In the genomic region with DNA sequence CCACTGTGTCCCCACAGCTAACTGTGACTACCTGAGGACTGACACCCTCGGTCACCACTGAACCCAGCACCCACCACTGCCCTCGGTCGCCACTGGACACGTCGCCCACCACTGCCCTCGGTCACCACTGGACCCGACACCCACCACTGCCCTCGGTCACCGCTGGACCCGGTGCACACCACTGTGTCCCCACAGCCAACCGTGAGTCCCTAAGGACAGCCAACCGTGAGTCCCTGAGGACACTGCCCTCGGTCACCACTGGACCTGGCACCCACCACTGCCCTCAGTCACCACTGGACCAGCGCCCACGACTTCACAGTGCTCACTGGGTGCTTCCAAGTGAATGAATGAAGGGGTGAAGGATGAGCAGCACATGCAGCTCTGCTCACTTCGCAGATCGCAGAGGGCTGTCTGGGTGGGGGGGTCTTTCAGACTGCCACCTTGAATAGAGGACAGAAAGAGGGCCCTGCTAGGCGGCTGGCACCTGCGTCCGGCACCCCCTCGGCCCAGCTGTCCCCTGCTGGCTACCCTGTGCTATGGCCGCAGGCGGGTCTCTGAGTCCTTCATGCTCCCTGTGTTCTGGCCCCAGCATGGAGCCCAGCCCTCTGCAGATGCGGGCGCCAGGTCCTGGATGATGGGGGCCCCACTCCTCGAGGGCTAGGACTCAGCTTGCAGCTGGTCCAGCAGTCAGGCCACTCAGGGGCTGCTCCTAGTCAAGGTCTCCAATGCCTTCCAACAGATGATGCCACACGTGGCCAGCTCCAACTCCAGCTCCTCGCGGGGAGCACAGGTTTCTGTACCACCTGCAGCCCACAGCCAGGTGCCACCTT, we compare ENCODE assay signal across 1 cellular context.
TF ChIP-seq lines count a peak whose summit lies in the region.

No MANE protein-coding gene starts in this region.

TF ChIP-seq in HepG2, 621 proteins besides CTCF, POLR2A, EP300 and RAD21:
- TF ChIP-seq IKZF1 (IDR thresholded peaks at IDR 0.05) (no peak), RARA (CRISPR knock-in tag; IDR thresholded peaks at IDR 0.05) (no peak), MED1 (CRISPR knock-in tag; IDR thresholded peaks at IDR 0.05) (no peak), MEF2D (CRISPR knock-in tag; IDR thresholded peaks at IDR 0.05) (no peak), ZNF543 (CRISPR knock-in tag; IDR thresholded peaks at IDR 0.05) (no peak), MAFF (IDR thresholded peaks at IDR 0.05; ENCODE audit: low read depth, low read length) (no peak), KDM5A (IDR thresholded peaks at IDR 0.05; ENCODE audit: borderline replicate concordance, low read length) (no peak), ZBTB8A (CRISPR knock-in tag; IDR thresholded peaks at IDR 0.05; ENCODE audit: borderline replicate concordance, low read depth) (no peak), REPIN1 (CRISPR knock-in tag; IDR thresholded peaks at IDR 0.05; ENCODE audit: borderline replicate concordance, low read depth) (no peak), NFIC (IDR thresholded peaks at IDR 0.05; ENCODE audit: low read length) (no peak), ZBTB7A (CRISPR knock-in tag; IDR thresholded peaks at IDR 0.05) (no peak), BCL6 (CRISPR knock-in tag; IDR thresholded peaks at IDR 0.05) (no peak), TAF15 (IDR thresholded peaks at IDR 0.05; ENCODE audit: low read depth, low read length, poor library complexity, severe bottlenecking) (no peak), SIX1 (CRISPR knock-in tag; IDR thresholded peaks at IDR 0.05; ENCODE audit: borderline replicate concordance) (no peak)
- TF ChIP-seq, protein P1, sequence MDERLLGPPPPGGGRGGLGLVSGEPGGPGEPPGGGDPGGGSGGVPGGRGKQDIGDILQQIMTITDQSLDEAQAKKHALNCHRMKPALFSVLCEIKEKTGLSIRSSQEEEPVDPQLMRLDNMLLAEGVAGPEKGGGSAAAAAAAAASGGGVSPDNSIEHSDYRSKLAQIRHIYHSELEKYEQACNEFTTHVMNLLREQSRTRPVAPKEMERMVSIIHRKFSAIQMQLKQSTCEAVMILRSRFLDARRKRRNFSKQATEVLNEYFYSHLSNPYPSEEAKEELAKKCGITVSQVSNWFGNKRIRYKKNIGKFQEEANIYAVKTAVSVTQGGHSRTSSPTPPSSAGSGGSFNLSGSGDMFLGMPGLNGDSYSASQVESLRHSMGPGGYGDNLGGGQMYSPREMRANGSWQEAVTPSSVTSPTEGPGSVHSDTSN (CRISPR knock-in tag; IDR thresholded peaks at IDR 0.05), result no peak
- TF ChIP-seq, protein P2, sequence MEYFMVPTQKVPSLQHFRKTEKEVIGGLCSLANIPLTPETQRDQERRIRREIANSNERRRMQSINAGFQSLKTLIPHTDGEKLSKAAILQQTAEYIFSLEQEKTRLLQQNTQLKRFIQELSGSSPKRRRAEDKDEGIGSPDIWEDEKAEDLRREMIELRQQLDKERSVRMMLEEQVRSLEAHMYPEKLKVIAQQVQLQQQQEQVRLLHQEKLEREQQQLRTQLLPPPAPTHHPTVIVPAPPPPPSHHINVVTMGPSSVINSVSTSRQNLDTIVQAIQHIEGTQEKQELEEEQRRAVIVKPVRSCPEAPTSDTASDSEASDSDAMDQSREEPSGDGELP (IDR thresholded peaks at IDR 0.05; ENCODE audit: borderline replicate concordance, low read depth), result no peak
- TF ChIP-seq, protein P3, sequence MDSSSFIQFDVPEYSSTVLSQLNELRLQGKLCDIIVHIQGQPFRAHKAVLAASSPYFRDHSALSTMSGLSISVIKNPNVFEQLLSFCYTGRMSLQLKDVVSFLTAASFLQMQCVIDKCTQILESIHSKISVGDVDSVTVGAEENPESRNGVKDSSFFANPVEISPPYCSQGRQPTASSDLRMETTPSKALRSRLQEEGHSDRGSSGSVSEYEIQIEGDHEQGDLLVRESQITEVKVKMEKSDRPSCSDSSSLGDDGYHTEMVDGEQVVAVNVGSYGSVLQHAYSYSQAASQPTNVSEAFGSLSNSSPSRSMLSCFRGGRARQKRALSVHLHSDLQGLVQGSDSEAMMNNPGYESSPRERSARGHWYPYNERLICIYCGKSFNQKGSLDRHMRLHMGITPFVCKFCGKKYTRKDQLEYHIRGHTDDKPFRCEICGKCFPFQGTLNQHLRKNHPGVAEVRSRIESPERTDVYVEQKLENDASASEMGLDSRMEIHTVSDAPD (CRISPR knock-in tag; IDR thresholded peaks at IDR 0.05), result no peak
- TF ChIP-seq, protein P4, sequence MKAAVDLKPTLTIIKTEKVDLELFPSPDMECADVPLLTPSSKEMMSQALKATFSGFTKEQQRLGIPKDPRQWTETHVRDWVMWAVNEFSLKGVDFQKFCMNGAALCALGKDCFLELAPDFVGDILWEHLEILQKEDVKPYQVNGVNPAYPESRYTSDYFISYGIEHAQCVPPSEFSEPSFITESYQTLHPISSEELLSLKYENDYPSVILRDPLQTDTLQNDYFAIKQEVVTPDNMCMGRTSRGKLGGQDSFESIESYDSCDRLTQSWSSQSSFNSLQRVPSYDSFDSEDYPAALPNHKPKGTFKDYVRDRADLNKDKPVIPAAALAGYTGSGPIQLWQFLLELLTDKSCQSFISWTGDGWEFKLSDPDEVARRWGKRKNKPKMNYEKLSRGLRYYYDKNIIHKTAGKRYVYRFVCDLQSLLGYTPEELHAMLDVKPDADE (CRISPR knock-in tag; IDR thresholded peaks at IDR 0.05), result no peak
- TF ChIP-seq, protein P5, sequence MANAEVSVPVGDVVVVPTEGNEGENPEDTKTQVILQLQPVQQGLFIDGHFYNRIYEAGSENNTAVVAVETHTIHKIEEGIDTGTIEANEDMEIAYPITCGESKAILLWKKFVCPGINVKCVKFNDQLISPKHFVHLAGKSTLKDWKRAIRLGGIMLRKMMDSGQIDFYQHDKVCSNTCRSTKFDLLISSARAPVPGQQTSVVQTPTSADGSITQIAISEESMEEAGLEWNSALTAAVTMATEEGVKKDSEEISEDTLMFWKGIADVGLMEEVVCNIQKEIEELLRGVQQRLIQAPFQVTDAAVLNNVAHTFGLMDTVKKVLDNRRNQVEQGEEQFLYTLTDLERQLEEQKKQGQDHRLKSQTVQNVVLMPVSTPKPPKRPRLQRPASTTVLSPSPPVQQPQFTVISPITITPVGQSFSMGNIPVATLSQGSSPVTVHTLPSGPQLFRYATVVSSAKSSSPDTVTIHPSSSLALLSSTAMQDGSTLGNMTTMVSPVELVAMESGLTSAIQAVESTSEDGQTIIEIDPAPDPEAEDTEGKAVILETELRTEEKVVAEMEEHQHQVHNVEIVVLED (CRISPR knock-in tag; IDR thresholded peaks at IDR 0.05; ENCODE audit: borderline replicate concordance), result no peak
- TF ChIP-seq, protein P6, sequence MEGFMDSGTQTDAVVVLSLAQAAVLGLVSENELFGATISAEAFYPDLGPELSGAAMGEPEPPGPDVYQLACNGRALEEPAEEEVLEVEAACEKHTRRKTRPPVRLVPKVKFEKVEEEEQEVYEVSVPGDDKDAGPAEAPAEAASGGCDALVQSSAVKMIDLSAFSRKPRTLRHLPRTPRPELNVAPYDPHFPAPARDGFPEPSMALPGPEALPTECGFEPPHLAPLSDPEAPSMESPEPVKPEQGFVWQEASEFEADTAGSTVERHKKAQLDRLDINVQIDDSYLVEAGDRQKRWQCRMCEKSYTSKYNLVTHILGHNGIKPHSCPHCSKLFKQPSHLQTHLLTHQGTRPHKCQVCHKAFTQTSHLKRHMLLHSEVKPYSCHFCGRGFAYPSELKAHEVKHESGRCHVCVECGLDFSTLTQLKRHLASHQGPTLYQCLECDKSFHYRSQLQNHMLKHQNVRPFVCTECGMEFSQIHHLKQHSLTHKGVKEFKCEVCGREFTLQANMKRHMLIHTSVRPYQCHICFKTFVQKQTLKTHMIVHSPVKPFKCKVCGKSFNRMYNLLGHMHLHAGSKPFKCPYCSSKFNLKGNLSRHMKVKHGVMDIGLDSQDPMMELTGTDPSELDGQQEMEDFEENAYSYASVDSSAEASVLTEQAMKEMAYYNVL (CRISPR knock-in tag; IDR thresholded peaks at IDR 0.05; ENCODE audit: borderline replicate concordance), result no peak
